In genomic region chr11:111870113-111870512, GRCh38 we compare ENCODE assay signal across 11 cellular contexts. TPM values are rescaled to one million over a fixed set of nuclear protein-coding genes. Genes with fewer than 3 reads are reported as not detected.
DNase-seq lines count a peak whose midpoint lies in the region; ATAC-seq and TF ChIP-seq lines count a peak whose summit lies in the region.
"Had no signal": no experiment of that assay in that cellular context is flagged by ENCODE, and none has a peak within 500 bp of the region (broad histone marks: within the 10 kb centered on the region; RNA-seq: fewer than 3 reads in every experiment).

No MANE protein-coding gene starts in this region.

- H3K36me3 ChIP-seq in left ventricle myocardium inferior, result peaks cover 42% of the 10 kb centered on the region
- peaks cover 20% of the 10 kb centered on the region; the same call in 1 of the 2 replicates for H3K36me3 ChIP-seq in SU-DHL-6 (ENCODE audit: low read length)

- no peak overlapping the region for H2AFZ ChIP-seq in SU-DHL-6 (ENCODE audit: low read depth, low read length, severe bottlenecking)

- H3K4me3 ChIP-seq in left ventricle myocardium inferior (peak overlapping the region; percentile 88), SU-DHL-6 (ENCODE audit: insufficient read depth, low read length, poor library complexity, severe bottlenecking) (peak overlapping the region; percentile 73)

- H3K27me3 ChIP-seq in left ventricle myocardium inferior (ENCODE audit: low read depth) (no peaks in the 10 kb centered on the region), SU-DHL-6 (ENCODE audit: low read length) (no peaks in the 10 kb centered on the region)
- H3K27me3 ChIP-seq: testis had no signal

- peak overlapping the region in 1 of 6 donors; percentile 91 for H3K27ac Mint-ChIP-seq in immature natural killer cell
- H3K27ac Mint-ChIP-seq in type B pancreatic cell, result no peak overlapping the region

- H3K36me3 Mint-ChIP-seq in immature natural killer cell (peaks cover 16 to 32% (median 20%) of the 10 kb centered on the region in 3 donors), type B pancreatic cell (peaks cover 13% of the 10 kb centered on the region)

- H3K27ac ChIP-seq in left ventricle myocardium inferior (replicated peaks) (no peak overlapping the region), SU-DHL-6 (ENCODE audit: low read depth, low read length) (peak overlapping the region; percentile 54)

- peak overlapping the region; percentile 86 for H3K4me2 ChIP-seq in SU-DHL-6 (ENCODE audit: low read depth, low read length, poor library complexity, severe bottlenecking)

- no peak for DNase-seq in left ventricle myocardium inferior
- no peak for DNase-seq in cardiac septum (ENCODE audit: low spot score)
- no peak for DNase-seq in immature natural killer cell
- DNase-seq in type B pancreatic cell (ENCODE audit: extremely low spot score, unreplicated experiment), result no peak
- DNase-seq in globus pallidus (ENCODE audit: low spot score), result no peak
- no peak for DNase-seq in DMS 273 (lab: John Stamatoyannopoulos, UW; ENCODE audit: unreplicated experiment)
- DNase-seq: activated effector memory CD4-positive, alpha-beta T cell treated with anti-CD3 and anti-CD28 coated beads, Interleukin-2, amount 50 U/mL, for 16 hours; testis had no signal

- peak overlapping the region; percentile 76 for H3K9ac ChIP-seq in SU-DHL-6 (ENCODE audit: low read length)

- H4K20me1 ChIP-seq in SU-DHL-6 (ENCODE audit: low read depth, low read length), result no peaks in the 10 kb centered on the region

- TF ChIP-seq CTCF in left ventricle myocardium inferior (IDR thresholded peaks at IDR 0.05; ENCODE audit: borderline replicate concordance), result no peak
- no peak for TF ChIP-seq CTCF in SU-DHL-6 (IDR thresholded peaks at IDR 0.05; ENCODE audit: insufficient read depth, low read length, poor library complexity, severe bottlenecking)
- no peak for TF ChIP-seq CTCF in type B pancreatic cell (conservative IDR thresholded peaks at IDR 0.05)

- H3K4me1 Mint-ChIP-seq in immature natural killer cell (peaks cover 18 to 35% of the 10 kb centered on the region in 2 donors), type B pancreatic cell (ENCODE audit: unreplicated experiment) (peaks cover 9% of the 10 kb centered on the region)

- H3K9me3 ChIP-seq in left ventricle myocardium inferior (replicated peaks) (no peaks in the 10 kb centered on the region), SU-DHL-6 (ENCODE audit: insufficient read depth, low read length) (no peaks in the 10 kb centered on the region)
- H3K9me3 ChIP-seq: testis had no signal

- no peaks in the 10 kb centered on the region for H3K9me3 Mint-ChIP-seq in immature natural killer cell
- H3K9me3 Mint-ChIP-seq in type B pancreatic cell, result no peaks in the 10 kb centered on the region

- ATAC-seq in HG02970 (IDR thresholded peaks at IDR 0.05; ENCODE audit: low FRiP score, unreplicated experiment), result no peak

- H3K27me3 Mint-ChIP-seq in immature natural killer cell (ENCODE audit: low read depth in 3 of 3) (peaks cover 5 to 14% (median 12%) of the 10 kb centered on the region in 3 donors), type B pancreatic cell (no peaks in the 10 kb centered on the region)

- H3K9me2 ChIP-seq in SU-DHL-6 (replicated peaks; ENCODE audit: insufficient read depth, low read length), result no peaks in the 10 kb centered on the region

- intact Hi-C loops in left ventricle myocardium inferior (cut with micrococcal nuclease), result no loop called here
- intact Hi-C loops in cardiac septum (cut with DNase I), result no loop called here

- H3K4me3 Mint-ChIP-seq in immature natural killer cell (peak overlapping the region in 3 of 5 donors; percentile 27 to 92 (median 32)), type B pancreatic cell (peak overlapping the region; percentile 30)

- H3K4me1 ChIP-seq in left ventricle myocardium inferior, result peaks cover 27% of the 10 kb centered on the region

- peaks cover 8% of the 10 kb centered on the region for H3F3A ChIP-seq in SU-DHL-6 (ENCODE audit: insufficient read depth)

- H3K79me2 ChIP-seq in SU-DHL-6 (ENCODE audit: insufficient read depth, low read length), result peaks cover 10% of the 10 kb centered on the region

RNA-seq across cellular contexts. Expression of gene ALG9, which starts 1.3 kb away (rescaled TPM):
- total RNA-seq in left ventricle myocardium inferior, result 14.4 TPM
- total RNA-seq in cardiac septum, result 16.2 TPM
- polyA plus RNA-seq in immature natural killer cell, result 10 to 100 TPM in 2 of 3 donors, 1 to 10 TPM in 1; 7.1 to 12.9 (median 11.4) TPM
- total RNA-seq in type B pancreatic cell (ENCODE audit: low replicate concordance), result 26.0 and 44.0 TPM in 2 replicates

RNA-seq across cellular contexts. Expression of gene FDXACB1, which starts 8.9 kb away (rescaled TPM):
- total RNA-seq in left ventricle myocardium inferior (0.93 TPM), cardiac septum (0.73 TPM), type B pancreatic cell (ENCODE audit: low replicate concordance) (2.6 and 2.9 TPM in 2 replicates)
- 1 to 10 TPM; 3.3 to 9.8 (median 5.8) TPM for polyA plus RNA-seq in immature natural killer cell

RNA-seq across cellular contexts. Expression of gene CFAP68, which starts 9.2 kb away (rescaled TPM):
- total RNA-seq in left ventricle myocardium inferior, result 26.0 TPM
- total RNA-seq in cardiac septum, result 27.8 TPM
- polyA plus RNA-seq in immature natural killer cell, result 10 to 100 TPM; 12.4 to 14.5 (median 12.6) TPM
- 24.0 and 29.5 TPM in 2 replicates for total RNA-seq in type B pancreatic cell (ENCODE audit: low replicate concordance)

RNA-seq across cellular contexts. Expression of gene CRYAB, which starts 41.5 kb away (rescaled TPM):
- 6,704 TPM for total RNA-seq in left ventricle myocardium inferior
- 8,606 TPM for total RNA-seq in cardiac septum
- not detected for polyA plus RNA-seq in immature natural killer cell
- 0.48 TPM in 1 of 2 replicates, not detected in the other for total RNA-seq in type B pancreatic cell (ENCODE audit: low replicate concordance)
- total RNA-seq: T-helper 2 cell treated with Interferon-gamma antibody and Interleukin-4, amounts not matched to agents 100 ng/mL and 5 ng/mL, for 36 hours had no signal

RNA-seq across cellular contexts. Expression of gene HSPB2, which starts 42.4 kb away (rescaled TPM):
- 36.5 TPM for total RNA-seq in left ventricle myocardium inferior
- total RNA-seq in cardiac septum, result 59.9 TPM
- not detected for polyA plus RNA-seq in immature natural killer cell
- total RNA-seq in type B pancreatic cell (ENCODE audit: low replicate concordance), result not detected in 2 replicates
- total RNA-seq: T-helper 2 cell treated with Interferon-gamma antibody and Interleukin-4, amounts not matched to agents 100 ng/mL and 5 ng/mL, for 36 hours; testis had no signal
